In genomic region chr15:82914396-82914795, GRCh38 we compare ENCODE assay signal across 27 cellular contexts.
"Had no signal": no experiment of that assay in that cellular context is flagged by ENCODE, and none has a peak within 500 bp of the region (broad histone marks: within the 10 kb centered on the region; RNA-seq: fewer than 3 reads in every experiment).

No MANE protein-coding gene starts in this region.

- H3K27me3 ChIP-seq: gastroesophageal sphincter, heart right ventricle, spleen, testis, tibial artery had no signal

- H3K27me3 Mint-ChIP-seq: stimulated activated memory B cell treated with anti-CD40 and anti-IgM and Interleukin-4, amounts not matched to agents 10 μg/mL and 1 μg/mL and 100 μg/mL, for 72 hours; type B pancreatic cell had no signal

- H3K27ac ChIP-seq: gastroesophageal sphincter, heart right ventricle, left ventricle myocardium inferior, lower lobe of right lung, skin epidermis, spleen, testis, tibial artery had no signal

- H3K27ac Mint-ChIP-seq: effector memory CD8-positive, alpha-beta T cell; natural killer cell; stimulated activated memory B cell treated with anti-CD40 and anti-IgM and Interleukin-4, amounts not matched to agents 10 μg/mL and 1 μg/mL and 100 μg/mL, for 72 hours; type B pancreatic cell had no signal

- H3K36me3 ChIP-seq: gastroesophageal sphincter, heart right ventricle, left ventricle myocardium inferior, lower lobe of right lung, spleen, tibial artery had no signal

- FAIRE-seq: endometrium, islet of Langerhans had no signal

- H3K4me3 ChIP-seq: gastroesophageal sphincter, heart right ventricle, left ventricle myocardium inferior, lower lobe of right lung, psoas muscle, skin epidermis, spleen, testis, tibial artery had no signal

- DNase-seq: cerebellar nuclear complex; cortex of kidney; effector memory CD8-positive, alpha-beta T cell; erythroblast; foreskin fibroblast; glutamatergic neuron; heart right ventricle; hippocampal formation; left cardiac atrium; left ventricle myocardium inferior; lower lobe of right lung; natural killer cell; psoas muscle; right cardiac atrium; spleen; stimulated activated CD4-positive, alpha-beta T cell treated with anti-CD3 and anti-CD28 coated beads, Interleukin-4, amount 100 ng/mL, for 4 hours; stimulated activated naive CD8-positive, alpha-beta T cell treated with anti-CD3 and anti-CD28 coated beads, Interleukin-15, Interleukin-2, amounts not matched to agents 100 U/mL and 50 U/mL, for 24 hours; substantia nigra; testis had no signal

- H3K36me3 Mint-ChIP-seq: natural killer cell had no signal

- H3K4me1 Mint-ChIP-seq: natural killer cell; neural crest cell; stimulated activated memory B cell treated with anti-CD40 and anti-IgM and Interleukin-4, amounts not matched to agents 10 μg/mL and 1 μg/mL and 100 μg/mL, for 72 hours had no signal

- H3K4me1 ChIP-seq: lower lobe of right lung had no signal

- ATAC-seq: effector memory CD8-positive, alpha-beta T cell; gastroesophageal sphincter; heart right ventricle; left cardiac atrium; lower lobe of right lung; natural killer cell; psoas muscle; right cardiac atrium; stimulated activated memory B cell treated with anti-CD40 and anti-IgM and Interleukin-4, amounts not matched to agents 10 μg/mL and 1 μg/mL and 100 μg/mL, for 72 hours; stimulated activated naive CD8-positive, alpha-beta T cell treated with anti-CD3 and anti-CD28 coated beads, Interleukin-15, Interleukin-2, amounts not matched to agents 100 U/mL and 50 U/mL, for 24 hours had no signal

- H3K4me3 Mint-ChIP-seq: effector memory CD8-positive, alpha-beta T cell; natural killer cell; neural crest cell; stimulated activated memory B cell treated with anti-CD40 and anti-IgM and Interleukin-4, amounts not matched to agents 10 μg/mL and 1 μg/mL and 100 μg/mL, for 72 hours; type B pancreatic cell had no signal

- H3K9me3 ChIP-seq: gastroesophageal sphincter, lower lobe of right lung, psoas muscle, testis had no signal
